In genomic region chr7:47937065-47937687, GRCh38 we compare ENCODE assay signal across 8 cellular contexts. TPM values are rescaled to one million over a fixed set of nuclear protein-coding genes. Genes with fewer than 3 reads are reported as not detected.
DNase-seq lines count a peak whose midpoint lies in the region; ATAC-seq, FAIRE-seq and TF ChIP-seq lines count a peak whose summit lies in the region.

No MANE protein-coding gene starts in this region.

- H3K27me3 Mint-ChIP-seq in CD4-positive, alpha-beta T cell, result no peaks in the 10 kb centered on the region

- CTCF ChIA-PET in CD4-positive, alpha-beta T cell (lab: Charles Lee), result no interaction called here

- H3K4me3 Mint-ChIP-seq in CD4-positive, alpha-beta T cell, result no peak overlapping the region

- FAIRE-seq in GM19239 (lab: Jason Lieb, UNC), result peak; percentile 100

- intact Hi-C loops in tibial artery (cut with DNase I; ENCODE audit: low total_unique reads), result no loop called here
- intact Hi-C loops in CD4-positive, alpha-beta T cell (cut with DNase I, micrococcal nuclease), result no loop called here

- peaks cover 0 to 30% (median 16%) of the 10 kb centered on the region in 4 donors for H3K4me1 ChIP-seq in tibial artery

- no peak overlapping the region for H3K27ac ChIP-seq in tibial artery
- H3K27ac ChIP-seq in CD4-positive, alpha-beta T cell (ENCODE audit: low read depth, low read length), result no peak overlapping the region

- no peak overlapping the region for H3K4me3 ChIP-seq in GM12864 (ENCODE audit: low read depth, low read length)
- no peak overlapping the region for H3K4me3 ChIP-seq in tibial artery

- TF ChIP-seq CTCF in GM12864 (IDR thresholded peaks at IDR 0.05; ENCODE audit: low read depth, low read length, missing control alignments), result no peak
- no peak for TF ChIP-seq CTCF in tibial artery (IDR thresholded peaks at IDR 0.05)
- no peak for TF ChIP-seq CTCF in CD4-positive, alpha-beta T cell (IDR thresholded peaks at IDR 0.05)

- no peaks in the 10 kb centered on the region for H3K4me1 Mint-ChIP-seq in CD4-positive, alpha-beta T cell (ENCODE audit: low read depth)

- H3K9me3 ChIP-seq in tibial artery, result no peaks in the 10 kb centered on the region
- no peaks in the 10 kb centered on the region for H3K9me3 ChIP-seq in CD4-positive, alpha-beta T cell (ENCODE audit: control insufficient read depth, low read length)

- no peaks in the 10 kb centered on the region for H3K36me3 Mint-ChIP-seq in CD4-positive, alpha-beta T cell (ENCODE audit: low read depth)

- H3K36me3 ChIP-seq in tibial artery, result no peaks in the 10 kb centered on the region

- H3K27me3 ChIP-seq in tibial artery, result no peaks in the 10 kb centered on the region
- H3K27me3 ChIP-seq in CD4-positive, alpha-beta T cell (ENCODE audit: control insufficient read depth, insufficient read depth, low read length), result no peaks in the 10 kb centered on the region

- no peak overlapping the region for H3K27ac Mint-ChIP-seq in CD4-positive, alpha-beta T cell

- ATAC-seq in HG03064 (IDR thresholded peaks at IDR 0.05; ENCODE audit: low read depth, unreplicated experiment), result peak; percentile 92
- ATAC-seq in CD4-positive, alpha-beta T cell (ENCODE audit: poor library complexity), result no peak

- POLR2A ChIA-PET in CD4-positive, alpha-beta T cell (lab: Charles Lee), result no interaction called here

- DNase-seq in GM12864 (ENCODE audit: low read depth) (peak; percentile 96), GM19239 (ENCODE audit: insufficient read length, low spot score) (peak; percentile 78), islet precursor cell (no peak), tibial artery (no peak)
- peak; percentile 44 to 52 for DNase-seq in activated T-cell treated with anti-CD3 and anti-CD28 coated beads, Interleukin-2, amount 50 U/mL, for 48 hours
- DNase-seq in effector CD8-positive, alpha-beta T cell (lab: John Stamatoyannopoulos, UW), result no peak
- DNase-seq in CD4-positive, alpha-beta T cell, result no peak

- no peaks in the 10 kb centered on the region for H3K9me3 Mint-ChIP-seq in CD4-positive, alpha-beta T cell

RNA-seq across cellular contexts. Expression of gene PKD1L1, which starts 11.1 kb away (rescaled TPM):
- total RNA-seq in CD4-positive, alpha-beta T cell, result under 1 TPM; 0.20 to 0.25 TPM

RNA-seq across cellular contexts. Expression of gene HUS1, which starts 42.2 kb away (rescaled TPM):
- 10 to 100 TPM; 77.8 to 83.1 TPM for total RNA-seq in CD4-positive, alpha-beta T cell

Comparison
In these comparisons a context has a peak if more than half of its experiments do, and no peak if none do; other contexts are left out.
1. DNase-seq: peak in GM12864 (single experiment), GM19239 (single experiment) and activated T-cell treated with anti-CD3 and anti-CD28 coated beads, Interleukin-2, amount 50 U/mL, for 48 hours (2 of 2); none in effector CD8-positive, alpha-beta T cell (single experiment), islet precursor cell (single experiment), tibial artery (0 of 2) and CD4-positive, alpha-beta T cell (0 of 10).